ENCODE assay signal across 23 cellular contexts in genomic region chr5:147856801-147857200, GRCh38. TPM values are rescaled to one million over a fixed set of nuclear protein-coding genes. Genes with fewer than 3 reads are reported as not detected.
DNase-seq lines count a peak whose midpoint lies in the region; ATAC-seq, FAIRE-seq and TF ChIP-seq lines count a peak whose summit lies in the region.
"Had no signal": no experiment of that assay in that cellular context is flagged by ENCODE, and none has a peak within 500 bp of the region (broad histone marks: within the 10 kb centered on the region; RNA-seq: fewer than 3 reads in every experiment).

No MANE protein-coding gene starts in this region.

- TF ChIP-seq CTCF in Loucy (conservative IDR thresholded peaks at IDR 0.05; ENCODE audit: low read length) (no peak), astrocyte (IDR thresholded peaks at IDR 0.05; ENCODE audit: insufficient read depth, low read depth, low read length) (no peak), neural progenitor cell (IDR thresholded peaks at IDR 0.05) (no peak), H9 (conservative IDR thresholded peaks at IDR 0.05) (no peak)

- no peak for ATAC-seq in GM18907 (IDR thresholded peaks at IDR 0.05; ENCODE audit: unreplicated experiment)

- no peak overlapping the region for H4K5ac ChIP-seq in H9 (ENCODE audit: insufficient read length, low read depth, low read length)

- H2AFZ ChIP-seq in Loucy (ENCODE audit: low read length) (peak overlapping the region; percentile 19), astrocyte (ENCODE audit: low read depth, low read length) (no peak overlapping the region), neural progenitor cell (replicated peaks) (peak overlapping the region; percentile 26), H9 (ENCODE audit: low read length) (no peak overlapping the region)

- no peak overlapping the region for H3K4ac ChIP-seq in H9 (ENCODE audit: low read depth, low read length)

- no peak overlapping the region for H3K18ac ChIP-seq in H9 (ENCODE audit: insufficient read length, low read depth, low read length)

- peaks cover 7% of the 10 kb centered on the region for H3K36me3 ChIP-seq in HUES48 (ENCODE audit: control insufficient read depth, insufficient read depth, low read length)
- no peaks in the 10 kb centered on the region for H3K36me3 ChIP-seq in Loucy (ENCODE audit: insufficient read depth, low read length)
- no peaks in the 10 kb centered on the region for H3K36me3 ChIP-seq in astrocyte (ENCODE audit: insufficient read depth, low read length)
- no peaks in the 10 kb centered on the region for H3K36me3 ChIP-seq in neural progenitor cell
- H3K36me3 ChIP-seq: BE2C, BLaER1 had no signal

- no peak overlapping the region for H2BK20ac ChIP-seq in H9 (ENCODE audit: low read depth, low read length, poor library complexity, severe bottlenecking)

- peaks cover 2% of the 10 kb centered on the region for H3K27me3 Mint-ChIP-seq in astrocyte (ENCODE audit: low read depth, unreplicated experiment)
- no peaks in the 10 kb centered on the region for H3K27me3 Mint-ChIP-seq in neural progenitor cell (ENCODE audit: insufficient read depth, low read depth)
- peaks cover 2% of the 10 kb centered on the region; the same call in 1 of the 2 replicates for H3K27me3 Mint-ChIP-seq in H9 (ENCODE audit: low read depth)

- H3F3A ChIP-seq in Loucy (ENCODE audit: low read depth) (no peaks in the 10 kb centered on the region), neural progenitor cell (ENCODE audit: low read depth) (no peaks in the 10 kb centered on the region)

- H3K23ac ChIP-seq in H9 (ENCODE audit: insufficient read length, low read depth, low read length), result no peak overlapping the region

- peaks cover 4% of the 10 kb centered on the region for H3K4me1 Mint-ChIP-seq in astrocyte (ENCODE audit: low read depth, unreplicated experiment)
- H3K4me1 Mint-ChIP-seq in neural progenitor cell, result no peaks in the 10 kb centered on the region
- H3K4me1 Mint-ChIP-seq in H9, result peaks cover 29 to 51% of the 10 kb centered on the region in 2 experiments

- H4K20me1 ChIP-seq in Loucy (ENCODE audit: insufficient read depth, low read length, poor library complexity, severe bottlenecking) (no peaks in the 10 kb centered on the region), astrocyte (ENCODE audit: insufficient read depth, low read length) (no peaks in the 10 kb centered on the region), neural progenitor cell (ENCODE audit: low read depth) (no peaks in the 10 kb centered on the region), H9 (ENCODE audit: control insufficient read depth, insufficient read depth, insufficient read length) (no peaks in the 10 kb centered on the region)
- H4K20me1 ChIP-seq: BLaER1 had no signal

- H3K79me2 ChIP-seq in Loucy (ENCODE audit: insufficient read depth, low read length) (no peaks in the 10 kb centered on the region), astrocyte (ENCODE audit: insufficient read depth, low read length) (no peaks in the 10 kb centered on the region), neural progenitor cell (ENCODE audit: low read depth) (no peaks in the 10 kb centered on the region), H9 (ENCODE audit: insufficient read depth, low read length) (no peaks in the 10 kb centered on the region)

- H2BK5ac ChIP-seq in H9 (ENCODE audit: insufficient read length, low read length), result no peak overlapping the region

- no peak overlapping the region for H2AK5ac ChIP-seq in H9 (ENCODE audit: insufficient read length, low read length)

- no peaks in the 10 kb centered on the region for H3K9me3 Mint-ChIP-seq in astrocyte (ENCODE audit: unreplicated experiment)
- no peaks in the 10 kb centered on the region for H3K9me3 Mint-ChIP-seq in neural progenitor cell
- no peaks in the 10 kb centered on the region; a peak in 1 of 5 replicates for H3K9me3 Mint-ChIP-seq in H9
- H3K9me3 Mint-ChIP-seq: CD14-positive monocyte; CD4-positive, alpha-beta memory T cell; CD8-positive, alpha-beta memory T cell had no signal

- no peaks in the 10 kb centered on the region for H3K9me3 ChIP-seq in HUES48 (ENCODE audit: control insufficient read depth, insufficient read depth, low read length)
- H3K9me3 ChIP-seq in Loucy (ENCODE audit: insufficient read depth, low read depth, low read length), result no peaks in the 10 kb centered on the region
- peaks cover 3% of the 10 kb centered on the region for H3K9me3 ChIP-seq in astrocyte (ENCODE audit: insufficient read depth, low read depth, low read length)
- no peaks in the 10 kb centered on the region for H3K9me3 ChIP-seq in neural progenitor cell (ENCODE audit: low read depth)
- H3K9me3 ChIP-seq in H9 (ENCODE audit: control insufficient read depth, low read depth, low read length), result no peaks in the 10 kb centered on the region
- H3K9me3 ChIP-seq: BE2C, BLaER1 had no signal

- no peaks in the 10 kb centered on the region for H3K27me3 ChIP-seq in HUES48 (ENCODE audit: control insufficient read depth, insufficient read depth, low read length)
- H3K27me3 ChIP-seq in Loucy (ENCODE audit: insufficient read depth, low read length, poor library complexity, severe bottlenecking), result no peaks in the 10 kb centered on the region
- H3K27me3 ChIP-seq in astrocyte (ENCODE audit: insufficient read depth, low read length), result no peaks in the 10 kb centered on the region
- H3K27me3 ChIP-seq in neural progenitor cell, result no peaks in the 10 kb centered on the region
- no peaks in the 10 kb centered on the region for H3K27me3 ChIP-seq in H9 (ENCODE audit: insufficient read depth, low read length)
- H3K27me3 ChIP-seq: BLaER1 had no signal

- H3K4me2 ChIP-seq in Loucy (ENCODE audit: low read depth, low read length, poor library complexity, severe bottlenecking), result no peak overlapping the region
- no peak overlapping the region for H3K4me2 ChIP-seq in astrocyte (ENCODE audit: low read length)
- H3K4me2 ChIP-seq in neural progenitor cell, result no peak overlapping the region
- no peak overlapping the region for H3K4me2 ChIP-seq in H9 (ENCODE audit: insufficient read depth, insufficient read length, low read length)
- H3K4me2 ChIP-seq: BLaER1 had no signal

- no peak overlapping the region for H2BK15ac ChIP-seq in H9 (ENCODE audit: low read depth, low read length)

- H3K4me3 ChIP-seq in HUES48 (ENCODE audit: low read depth, low read length) (no peak overlapping the region), Loucy (ENCODE audit: low read length, poor library complexity, severe bottlenecking) (no peak overlapping the region), astrocyte (ENCODE audit: insufficient read depth, low read depth, low read length) (no peak overlapping the region), neural progenitor cell (no peak overlapping the region)
- H3K4me3 ChIP-seq: BLaER1, GM12878 had no signal

- H2BK120ac ChIP-seq in H9 (ENCODE audit: low read depth, low read length, poor library complexity, severe bottlenecking), result no peak overlapping the region

- H3K9me2 ChIP-seq in Loucy (replicated peaks; ENCODE audit: low read depth, low read length), result no peaks in the 10 kb centered on the region

- H3K4me1 ChIP-seq in HUES48 (ENCODE audit: control insufficient read depth, insufficient read depth, low read length) (peaks cover 32% of the 10 kb centered on the region), Loucy (ENCODE audit: insufficient read depth, low read length, poor library complexity, severe bottlenecking) (no peaks in the 10 kb centered on the region), astrocyte (ENCODE audit: insufficient read depth, low read length) (no peaks in the 10 kb centered on the region), neural progenitor cell (peaks cover 8% of the 10 kb centered on the region), H9 (ENCODE audit: insufficient read depth, low read length) (peaks cover 4% of the 10 kb centered on the region; the same call in 1 of the 2 replicates)
- H3K4me1 ChIP-seq: BE2C had no signal

- no peak overlapping the region for H3K4me3 Mint-ChIP-seq in astrocyte (ENCODE audit: unreplicated experiment)
- no peak overlapping the region for H3K4me3 Mint-ChIP-seq in neural progenitor cell
- H3K4me3 Mint-ChIP-seq in H9, result no peak overlapping the region
- H3K4me3 Mint-ChIP-seq: CD14-positive monocyte; CD4-positive, alpha-beta memory T cell; CD8-positive, alpha-beta memory T cell had no signal

- peak; percentile 5 for FAIRE-seq in astrocyte (lab: Jason Lieb, UNC)
- FAIRE-seq: GM12878, GM18507 had no signal

- no peaks in the 10 kb centered on the region for H3K23me2 ChIP-seq in H9 (ENCODE audit: insufficient read length, low read depth, low read length, poor library complexity, severe bottlenecking)

- peak overlapping the region; percentile 2 for H3K27ac ChIP-seq in HUES48 (ENCODE audit: low read depth, low read length)
- no peak overlapping the region for H3K27ac ChIP-seq in astrocyte (ENCODE audit: low read depth, low read length)
- H3K27ac ChIP-seq in neural progenitor cell, result no peak overlapping the region
- H3K27ac ChIP-seq in H9 (ENCODE audit: insufficient read length, low read depth, low read length), result no peak overlapping the region
- H3K27ac ChIP-seq: BLaER1 had no signal

- H3K27ac Mint-ChIP-seq in astrocyte (ENCODE audit: unreplicated experiment) (no peak overlapping the region), neural progenitor cell (no peak overlapping the region), H9 (no peak overlapping the region)
- H3K27ac Mint-ChIP-seq: CD14-positive monocyte; CD4-positive, alpha-beta memory T cell; CD4-positive, CD25-positive, alpha-beta regulatory T cell; CD8-positive, alpha-beta memory T cell had no signal

- no peak overlapping the region for H2BK12ac ChIP-seq in H9 (ENCODE audit: insufficient read length, low read depth, low read length)

- H3K36me3 Mint-ChIP-seq in astrocyte (ENCODE audit: low read depth, unreplicated experiment) (no peaks in the 10 kb centered on the region), neural progenitor cell (no peaks in the 10 kb centered on the region), H9 (ENCODE audit: insufficient read depth in 1 of 3, low read depth in 3 of 3) (peaks cover 0 to 5% (median under 1%) of the 10 kb centered on the region in 3 experiments; a peak in 5 of 7 replicates)
- H3K36me3 Mint-ChIP-seq: CD14-positive monocyte; CD4-positive, alpha-beta memory T cell; CD4-positive, CD25-positive, alpha-beta regulatory T cell; CD8-positive, alpha-beta memory T cell had no signal

- no peak overlapping the region for H3T11ph ChIP-seq in H9 (ENCODE audit: low read length)

- H3K9ac ChIP-seq in HUES48 (ENCODE audit: low read depth, low read length), result no peak overlapping the region
- no peak overlapping the region for H3K9ac ChIP-seq in Loucy (ENCODE audit: low read depth, low read length, poor library complexity, severe bottlenecking)
- H3K9ac ChIP-seq in astrocyte (ENCODE audit: low read length), result no peak overlapping the region
- H3K9ac ChIP-seq in neural progenitor cell, result no peak overlapping the region
- no peak overlapping the region for H3K9ac ChIP-seq in H9 (ENCODE audit: extremely low read depth, insufficient read length, low read length)
- H3K9ac ChIP-seq: BLaER1 had no signal

- no peak overlapping the region for H3K56ac ChIP-seq in H9 (ENCODE audit: insufficient read length, low read depth, low read length)

- H4K91ac ChIP-seq in H9 (ENCODE audit: insufficient read length, low read depth, low read length), result no peak overlapping the region

- H3K79me1 ChIP-seq in H9 (ENCODE audit: insufficient read depth, low read depth, low read length, poor library complexity, severe bottlenecking), result no peaks in the 10 kb centered on the region

- no peak overlapping the region for H4K8ac ChIP-seq in H9 (replicated peaks; ENCODE audit: insufficient read length, low read depth, low read length)

- H3K14ac ChIP-seq in H9 (ENCODE audit: insufficient read depth, low read length), result no peak overlapping the region

- DNase-seq in astrocyte (ENCODE audit: low read depth) (no peak), neural progenitor cell (ENCODE audit: low spot score) (no peak), NCI-H187 treated with DMSO at 0.1 percent for 48 hours (lab: John Stamatoyannopoulos, UW) (no peak), H9 (no peak)
- DNase-seq in activated CD4-positive, CD25-positive, alpha-beta regulatory T cell (lab: John Stamatoyannopoulos, UW), result no peak
- DNase-seq: 8988T, DMS 273 treated with DMSO at 0.1 percent for 48 hours, DMS153, DMS79 had no signal

RNA-seq across cellular contexts. Expression of gene SCGB3A2, which starts 21.7 kb away (rescaled TPM):
- total RNA-seq in astrocyte, result 0.59 and 0.82 TPM in 2 replicates
- not detected in 2 replicates for total RNA-seq in neural progenitor cell (ENCODE audit: low replicate concordance)
- total RNA-seq in H9 (2021), result 62.5 and 66.0 TPM in 2 replicates
- total RNA-seq: A673; CD4-positive, alpha-beta memory T cell; CD4-positive, CD25-positive, alpha-beta regulatory T cell; CD8-positive, alpha-beta memory T cell; Daoy; G401; GM12878 had no signal

RNA-seq across cellular contexts. Expression of gene SPINK1, which starts 25.3 kb away (rescaled TPM):
- total RNA-seq in astrocyte (not detected in 2 replicates), neural progenitor cell (ENCODE audit: low replicate concordance) (not detected in 2 replicates), H9 (2021) (2.0 and 3.1 TPM in 2 replicates)
- total RNA-seq: A673; CD4-positive, alpha-beta memory T cell; CD4-positive, CD25-positive, alpha-beta regulatory T cell; CD8-positive, alpha-beta memory T cell; G401 had no signal

RNA-seq across cellular contexts. Expression of gene C5orf46, which starts 49.5 kb away (rescaled TPM):
- total RNA-seq in astrocyte, result 22.6 and 32.3 TPM in 2 replicates
- not detected in 2 replicates for total RNA-seq in neural progenitor cell (ENCODE audit: low replicate concordance)
- not detected in 2 replicates for total RNA-seq in H9 (2021)
- total RNA-seq: A673; CD4-positive, alpha-beta memory T cell; CD4-positive, CD25-positive, alpha-beta regulatory T cell; CD8-positive, alpha-beta memory T cell; G401; GM12878 had no signal

Comparison
In these comparisons a context has a peak if more than half of its experiments do, and no peak if none do; other contexts are left out.
1. H2AFZ ChIP-seq: peak in Loucy (single experiment) and neural progenitor cell (single experiment); none in astrocyte (single experiment) and H9 (single experiment).
2. RNA of gene SCGB3A2, which starts 21.7 kb away (total RNA-seq): 62.5 to 66.0 TPM in H9; 0.59 to 0.82 TPM in astrocyte and not detected in neural progenitor cell; every median in the first group is over 10 times any median in the second.
3. RNA of gene C5orf46, which starts 49.5 kb away (total RNA-seq): 22.6 to 32.3 TPM in astrocyte; not detected in neural progenitor cell and not detected in H9; every median in the first group is over 10 times any median in the second.